In genomic region chr2:169362346-169363026, GRCh38 we compare ENCODE assay signal across 8 cellular contexts. TPM values are rescaled to one million over a fixed set of nuclear protein-coding genes. Genes with fewer than 3 reads are reported as not detected.
A peak's percentile ranks its signal among the peaks of the same experiment; 100 is the strongest.
DNase-seq lines count a peak whose midpoint lies in the region; ATAC-seq and FAIRE-seq lines count a peak whose summit lies in the region.

Gene LRP2 (minus strand): TSS chr2:169362534. CDS start chr2:169362399, 135 bp downstream.

- no peaks in the 10 kb centered on the region for H3K27me3 ChIP-seq in neuron (ENCODE audit: insufficient read depth, low read length)

- H3K4me3 ChIP-seq in neuron (ENCODE audit: low read length), result peak within 1 kb of the TSS; percentile 97

- peaks cover 39% of the 10 kb centered on the region for H3K4me1 ChIP-seq in neuron (ENCODE audit: insufficient read depth, low read length)

- H2AFZ ChIP-seq in neuron (ENCODE audit: low read depth, low read length), result peak within 1 kb of the TSS; percentile 65

- no peak for FAIRE-seq in frontal cortex (lab: Jason Lieb, UNC)

- ATAC-seq in GM21717 (IDR thresholded peaks at IDR 0.05; ENCODE audit: unreplicated experiment) (no peak), GM19023 (IDR thresholded peaks at IDR 0.05; ENCODE audit: unreplicated experiment) (no peak), GM21390 (IDR thresholded peaks at IDR 0.05; ENCODE audit: unreplicated experiment) (no peak)

- DNase-seq in activated gamma-delta T cell (lab: John Stamatoyannopoulos, UW) (peak; percentile 21), activated gamma-delta T cell treated with Interleukin-2 at 50 U/mL for 16 hours (no peak), frontal cortex (ENCODE audit: low spot score in 2 of 2) (peak; percentile 16 to 48)
- peak; percentile 65 for DNase-seq in activated CD8-positive, alpha-beta memory T cell treated with anti-CD3 and anti-CD28 coated beads, Interleukin-2, amount 50 U/mL, for 48 hours

- peaks cover 16% of the 10 kb centered on the region for H3K36me3 ChIP-seq in neuron (ENCODE audit: insufficient read depth, low read length)

- no peaks in the 10 kb centered on the region for H3K9me3 ChIP-seq in neuron (ENCODE audit: low read length)

RNA-seq across cellular contexts. Expression of gene LRP2, which starts in this region (rescaled TPM):
- 0.82 TPM for total RNA-seq in frontal cortex

Comparison
In these comparisons a context has a peak if more than half of its experiments do, and no peak if none do; other contexts are left out.
1. Peak in DNase-seq in frontal cortex; RNA of the gene not detected or under 1 TPM.